In genomic region chr5:113293613-113294340, GRCh38 we compare ENCODE assay signal across 8 cellular contexts.
DNase-seq lines count a peak whose midpoint lies in the region; ATAC-seq and TF ChIP-seq lines count a peak whose summit lies in the region.

No MANE protein-coding gene starts in this region.

- no peaks in the 10 kb centered on the region for H3K9me3 Mint-ChIP-seq in activated CD4-positive, alpha-beta T cell treated with anti-CD3 and anti-CD28 coated beads for 36 hours (ENCODE audit: low read depth)
- H3K9me3 Mint-ChIP-seq in nephron progenitor cell, result peaks cover 2% of the 10 kb centered on the region

- peak; percentile 48 for ATAC-seq in activated CD4-positive, alpha-beta T cell treated with anti-CD3 and anti-CD28 coated beads for 36 hours
- ATAC-seq in HG02870 (IDR thresholded peaks at IDR 0.05; ENCODE audit: unreplicated experiment) (peak; percentile 28), T-helper 17 cell (peak; percentile 7), esophagus mucosa (peak; percentile 39)

- H3K4me3 Mint-ChIP-seq in activated CD4-positive, alpha-beta T cell treated with anti-CD3 and anti-CD28 coated beads for 36 hours, result peak overlapping the region; percentile 78
- H3K4me3 Mint-ChIP-seq in T-helper 17 cell (peak overlapping the region; percentile 97), nephron progenitor cell (peak overlapping the region; percentile 86)

- H3K27me3 Mint-ChIP-seq in activated CD4-positive, alpha-beta T cell treated with anti-CD3 and anti-CD28 coated beads for 36 hours, result peaks cover 37% of the 10 kb centered on the region
- H3K27me3 Mint-ChIP-seq in T-helper 17 cell (peaks cover 38% of the 10 kb centered on the region), nephron progenitor cell (ENCODE audit: low read depth, poor library complexity) (no peaks in the 10 kb centered on the region)

- intact Hi-C loops in activated CD4-positive, alpha-beta T cell treated with anti-CD3 and anti-CD28 coated beads for 36 hours (cut with DNase I, micrococcal nuclease), result loop anchor here in 1 of 2 experiments (2.0 kb wide), 2 partner anchors 219 to 273 kb away; partner anchors contain the start of gene YTHDC2

- no peaks in the 10 kb centered on the region for H3K36me3 Mint-ChIP-seq in activated CD4-positive, alpha-beta T cell treated with anti-CD3 and anti-CD28 coated beads for 36 hours (ENCODE audit: low read depth)
- peaks cover 2% of the 10 kb centered on the region for H3K36me3 Mint-ChIP-seq in T-helper 17 cell (ENCODE audit: low read depth)
- H3K36me3 Mint-ChIP-seq in nephron progenitor cell (ENCODE audit: low read depth), result peaks cover 9% of the 10 kb centered on the region

- peaks cover 15% of the 10 kb centered on the region for H3K4me1 Mint-ChIP-seq in activated CD4-positive, alpha-beta T cell treated with anti-CD3 and anti-CD28 coated beads for 36 hours
- H3K4me1 Mint-ChIP-seq in T-helper 17 cell, result peaks cover 32% of the 10 kb centered on the region
- peaks cover 59% of the 10 kb centered on the region for H3K4me1 Mint-ChIP-seq in nephron progenitor cell

- CTCF ChIA-PET in activated CD4-positive, alpha-beta T cell treated with anti-CD3 and anti-CD28 coated beads for 36 hours (lab: Charles Lee), result interaction anchor here (0.6 to 2.8 kb wide), 9 partner anchors 10 to 298 kb away, joined by 3 to 15 read pairs (median 4); no protein-coding TSS in a partner anchor

- H3K9me3 ChIP-seq in T-helper 17 cell (ENCODE audit: control insufficient read depth, low read length, poor library complexity, severe bottlenecking), result no peaks in the 10 kb centered on the region

- peak; percentile 39 for DNase-seq in activated CD4-positive, alpha-beta T cell treated with anti-CD3 and anti-CD28 coated beads for 36 hours
- no peak for DNase-seq in activated CD4-positive, alpha-beta T cell treated with anti-CD3 and anti-CD28 coated beads, Interleukin-2, amount 50 U/mL, for 4 hours
- DNase-seq in T-helper 17 cell (no peak), nephron progenitor cell (peak; percentile 36), cortex of kidney (lab: John Stamatoyannopoulos, UW) (no peak)
- no peak for DNase-seq in central memory CD4-positive, alpha-beta T cell

- no peak for TF ChIP-seq CTCF in nephron progenitor cell (IDR thresholded peaks at IDR 0.05)

- POLR2A ChIA-PET in activated CD4-positive, alpha-beta T cell treated with anti-CD3 and anti-CD28 coated beads for 36 hours (lab: Charles Lee), result no interaction called here

- H3K27ac Mint-ChIP-seq in activated CD4-positive, alpha-beta T cell treated with anti-CD3 and anti-CD28 coated beads for 36 hours, result peak overlapping the region; percentile 68
- H3K27ac Mint-ChIP-seq in T-helper 17 cell (peak overlapping the region; percentile 83), nephron progenitor cell (peak overlapping the region; percentile 50)

Comparison
In these comparisons a context has a peak if more than half of its experiments do, and no peak if none do; other contexts are left out.
1. DNase-seq: peak in activated CD4-positive, alpha-beta T cell treated with anti-CD3 and anti-CD28 coated beads for 36 hours (single experiment) and nephron progenitor cell (single experiment); none in activated CD4-positive, alpha-beta T cell treated with anti-CD3 and anti-CD28 coated beads, Interleukin-2, amount 50 U/mL, for 4 hours (0 of 2), T-helper 17 cell (0 of 3), cortex of kidney (single experiment) and central memory CD4-positive, alpha-beta T cell (single experiment).
2. Peak in every context shown above with its lines, with median percentiles within 50 percentile points of each other: ATAC-seq, H3K27ac Mint-ChIP-seq and H3K4me3 Mint-ChIP-seq.